1 cellular context compared by ENCODE assay signal in genomic region chr11:75852406-75853017, GRCh38.
TF ChIP-seq lines count a peak whose summit lies in the region.

No MANE protein-coding gene starts in this region.

TF ChIP-seq in endothelial cell of umbilical vein, 7 proteins besides CTCF, POLR2A, EP300 and RAD21 (continued from another document):
- peak; percentile 40 for TF ChIP-seq GATA2 (IDR thresholded peaks at IDR 0.05; ENCODE audit: insufficient read depth, insufficient read length, low read depth, low read length)
